8 cellular contexts compared by ENCODE assay signal in genomic region chr11:44950625-44951472, GRCh38. TPM values are rescaled to one million over a fixed set of nuclear protein-coding genes. Genes with fewer than 3 reads are reported as not detected.
DNase-seq lines count a peak whose midpoint lies in the region; ATAC-seq and TF ChIP-seq lines count a peak whose summit lies in the region.

Gene TP53I11, minus strand, starts transcription at chr11:44950883. Its CDS starts 12,548 bp downstream, at chr11:44938335.

- peak; percentile 29; the same call in 1 of the 2 replicates for TF ChIP-seq CTCF in AG09319 (IDR thresholded peaks at IDR 0.05; ENCODE audit: low read depth, low read length)
- TF ChIP-seq CTCF in HCT116 (IDR thresholded peaks at IDR 0.05 in 2 of 3, conservative IDR thresholded peaks at IDR 0.05 in 1 of 3; ENCODE audit: borderline replicate concordance in 1 of 3, insufficient read depth in 1 of 3, low read depth in 2 of 3, low read length in 2 of 3), result peak in 2 of 3 experiments; percentile 63 to 72; a peak in 4 of 6 replicates
- peak; percentile 61 to 96 (median 90) for TF ChIP-seq CTCF in heart left ventricle (IDR thresholded peaks at IDR 0.05)
- TF ChIP-seq CTCF in prostate gland (IDR thresholded peaks at IDR 0.05), result peak; percentile 55 to 76 (median 67)

- H3K9me2 ChIP-seq in HCT116 (ENCODE audit: insufficient read depth), result no peaks in the 10 kb centered on the region

- WGBS in heart left ventricle, 4 donors, result 7 to 85% (median 10%) methylated on average over 3 to 83 of the region's 83 CpGs
- 19% methylated on average over 25 of the region's 83 CpGs for WGBS in prostate gland
- 7% methylated on average over 83 of the region's 83 CpGs for WGBS in urinary bladder

- ATAC-seq in HCT116 (peak; percentile 89), heart left ventricle (peak; percentile 69 to 91 (median 83))

- H3K4me1 ChIP-seq in HCT116 (ENCODE audit: control insufficient read depth in 1 of 2, insufficient read depth in 2 of 2, low read length in 2 of 2), result peaks cover 7 to 28% of the 10 kb centered on the region in 2 experiments; a peak in 3 of 4 replicates
- peaks cover 0 to 68% (median 44%) of the 10 kb centered on the region in 12 donors for H3K4me1 ChIP-seq in heart left ventricle
- peaks cover 2% of the 10 kb centered on the region for H3K4me1 ChIP-seq in prostate gland (replicated peaks)
- H3K4me1 ChIP-seq in urinary bladder (ENCODE audit: insufficient read depth), result no peaks in the 10 kb centered on the region

- no peak for TF ChIP-seq RAD21 in HCT116 (IDR thresholded peaks at IDR 0.05; ENCODE audit: low read depth)

- POLR2A ChIA-PET in HCT116 (lab: Charles Lee), result no interaction called here

- H3K4me2 ChIP-seq in HCT116 (ENCODE audit: low read length), result peak within 1 kb of the TSS; percentile 85

- H3K9ac ChIP-seq in HCT116 (ENCODE audit: low read length), result peak within 1 kb of the TSS; percentile 72
- peak within 1 kb of the TSS; percentile 70 for H3K9ac ChIP-seq in SK-N-MC (ENCODE audit: insufficient read length)

- H3K36me3 ChIP-seq in HCT116 (ENCODE audit: control insufficient read depth in 1 of 2, insufficient read depth in 2 of 2, low read length in 2 of 2) (no peaks in the 10 kb centered on the region), SK-N-MC (ENCODE audit: insufficient read depth, low read length) (no peaks in the 10 kb centered on the region), heart left ventricle (no peaks in the 10 kb centered on the region), prostate gland (no peaks in the 10 kb centered on the region), urinary bladder (ENCODE audit: insufficient read depth) (no peaks in the 10 kb centered on the region)

- no peaks in the 10 kb centered on the region for H4K20me1 ChIP-seq in HCT116 (ENCODE audit: insufficient read depth)

- no TSS peak for BruUV-seq in HCT116 (replicated peaks; lab: Mats Ljungman, UMichigan)

- RAD21 ChIA-PET in HCT116 (lab: Charles Lee; ENCODE audit: low non-redundant PET in 1 of 2, low total read pairs in 2 of 2, uncharacterized antibody in 2 of 2, unreplicated experiment in 2 of 2), result no interaction called here

- H3K4me3 ChIP-seq in HCT116 (replicated peaks in 1 of 2; ENCODE audit: low read depth in 1 of 2, low read length in 2 of 2), result peak within 1 kb of the TSS; percentile 87 to 89
- peak within 1 kb of the TSS; percentile 79 for H3K4me3 ChIP-seq in SK-N-MC
- H3K4me3 ChIP-seq in heart left ventricle, result peak within 1 kb of the TSS; percentile 47 to 97 (median 88)
- H3K4me3 ChIP-seq in prostate gland, result peak within 1 kb of the TSS; percentile 75 to 91
- H3K4me3 ChIP-seq in urinary bladder (ENCODE audit: low read depth, low read length), result peak within 1 kb of the TSS; percentile 81

- peak within 1 kb of the TSS; percentile 2 for H2AFZ ChIP-seq in HCT116 (ENCODE audit: low read depth, low read length, poor library complexity, severe bottlenecking)

- peaks cover 12% of the 10 kb centered on the region; the same call in 1 of the 2 replicates for H3K79me2 ChIP-seq in HCT116 (ENCODE audit: insufficient read depth, low read length)

- TF ChIP-seq POLR2A in HCT116 (IDR thresholded peaks at IDR 0.05; ENCODE audit: borderline replicate concordance, extremely low read depth, insufficient read depth, insufficient read length) (peak; percentile 60), heart left ventricle (IDR thresholded peaks at IDR 0.05) (peak in 1 of 2 donors; percentile 92), prostate gland (IDR thresholded peaks at IDR 0.05) (peak; percentile 91)

- intact Hi-C loops in HCT116 (cut with micrococcal nuclease), result no loop called here
- intact Hi-C loops in heart left ventricle (cut with DNase I), result loop anchor here in 3 of 10 donors (5.0 kb wide), 3 partner anchors 71 to 386 kb away; no protein-coding TSS in a partner anchor
- intact Hi-C loops in prostate gland (cut with DNase I), result no loop called here

- H3K27ac ChIP-seq in HCT116 (ENCODE audit: low read depth, low read length) (peak within 1 kb of the TSS; percentile 80; the same call in 1 of the 2 replicates), SK-N-MC (peak within 1 kb of the TSS; percentile 25; the same call in 1 of the 2 replicates), heart left ventricle (peak within 1 kb of the TSS; percentile 63 to 91 (median 84)), prostate gland (peak within 1 kb of the TSS; percentile 81), urinary bladder (ENCODE audit: low read depth) (peak within 1 kb of the TSS; percentile 67)

- H3K9me3 ChIP-seq in HCT116 (ENCODE audit: control insufficient read depth in 1 of 2, insufficient read depth in 1 of 2, low read depth in 1 of 2, low read length in 2 of 2) (no peaks in the 10 kb centered on the region), SK-N-MC (ENCODE audit: low read depth, low read length) (no peaks in the 10 kb centered on the region), heart left ventricle (no peaks in the 10 kb centered on the region), prostate gland (no peaks in the 10 kb centered on the region)

- DNase-seq in AG09319 (ENCODE audit: extremely low read depth, low read depth) (peak; percentile 56), HCT116 (ENCODE audit: low read depth, low spot score) (peak; percentile 48), SK-N-MC (ENCODE audit: low read depth, low spot score) (no peak), heart left ventricle (peak; percentile 89 to 94 (median 91)), prostate gland (ENCODE audit: low spot score) (peak; percentile 75), NCI-H1048 (lab: John Stamatoyannopoulos, UW) (no peak)
- peak; percentile 12 for DNase-seq in activated naive CD8-positive, alpha-beta T cell treated with anti-CD3 and anti-CD28 coated beads, Interleukin-2, amount 50 U/mL, for 16 hours (ENCODE audit: low read depth, low spot score)

- H3K27me3 ChIP-seq in HCT116 (ENCODE audit: insufficient read depth, low read length) (no peaks in the 10 kb centered on the region), heart left ventricle (no peaks in the 10 kb centered on the region), prostate gland (replicated peaks; ENCODE audit: insufficient read depth) (no peaks in the 10 kb centered on the region)

- CTCF ChIA-PET in HCT116 (lab: Charles Lee), result interaction anchor here (1.1 kb wide), 1 partner anchor 15 kb away, joined by 4 read pairs; no protein-coding TSS in a partner anchor

TF ChIP-seq in HCT116, 20 proteins besides CTCF, POLR2A, EP300 and RAD21:
- TF ChIP-seq EZH2 (IDR thresholded peaks at IDR 0.05) (no peak), JUND (IDR thresholded peaks at IDR 0.05) (no peak), ZFX (IDR thresholded peaks at IDR 0.05) (peak; percentile 36; the same call in 1 of the 2 replicates), EZH2phosphoT487 (IDR thresholded peaks at IDR 0.05; ENCODE audit: borderline replicate concordance) (no peak), ZNF274 (IDR thresholded peaks at IDR 0.05; ENCODE audit: low read depth, low read length) (no peak), POLR2AphosphoS5 (IDR thresholded peaks at IDR 0.05; ENCODE audit: low read depth, low read length) (peak; percentile 69; the same call in 1 of the 2 replicates), FOSL1 (IDR thresholded peaks at IDR 0.05; ENCODE audit: low read depth) (no peak), YY1 (IDR thresholded peaks at IDR 0.05; ENCODE audit: extremely low read depth, insufficient replicate concordance, low read depth, low read length) (peak; percentile 41), MAX (IDR thresholded peaks at IDR 0.05) (no peak), SP1 (IDR thresholded peaks at IDR 0.05; ENCODE audit: low read depth) (no peak), SIN3A (IDR thresholded peaks at IDR 0.05; ENCODE audit: low read depth) (no peak), EGR1 (IDR thresholded peaks at IDR 0.05; ENCODE audit: low read depth) (peak; percentile 81), ATF3 (IDR thresholded peaks at IDR 0.05) (no peak)

RNA-seq across cellular contexts. Expression of gene TP53I11, which starts in this region (rescaled TPM):
- 46.9 TPM for total RNA-seq in HCT116 (2021; ENCODE audit: unreplicated experiment)
- polyA plus RNA-seq in HCT116 (2012), result 43.2 and 45.5 TPM in 2 replicates
- 10 to 100 TPM; 24.0 to 75.0 (median 39.4) TPM for total RNA-seq in heart left ventricle
- 10 to 100 TPM; 34.9 to 91.3 TPM for polyA plus RNA-seq in heart left ventricle
- 100 to 1,000 TPM in 1 of 2 donors, 10 to 100 TPM in 1; 72.0 to 115 TPM for total RNA-seq in prostate gland
- total RNA-seq in urinary bladder, result 10.7 TPM
- polyA plus RNA-seq in urinary bladder, result 35.8 TPM

Comparison
In these comparisons a context has a peak if more than half of its experiments do, and no peak if none do; other contexts are left out.
1. DNase-seq: peak in AG09319 (single experiment), HCT116 (single experiment), activated naive CD8-positive, alpha-beta T cell treated with anti-CD3 and anti-CD28 coated beads, Interleukin-2, amount 50 U/mL, for 16 hours (single experiment), heart left ventricle (5 of 5) and prostate gland (single experiment); none in SK-N-MC (single experiment) and NCI-H1048 (single experiment).
2. CTCF ChIP-seq: peak in every context shown above with its lines; median percentile 90 in heart left ventricle; 68 in HCT116; 67 in prostate gland; 29 in AG09319.
3. H3K27ac ChIP-seq: peak in every context shown above with its lines; median percentile 84 in heart left ventricle; 81 in prostate gland; 80 in HCT116; 67 in urinary bladder; 25 in SK-N-MC.
4. Peak in every context shown above with its lines, with median percentiles within 50 percentile points of each other: H3K4me3 ChIP-seq.